Comparison of ENCODE assay signal across 10 cellular contexts in genomic region chr1:206769331-206769731, GRCh38. TPM values are rescaled to one million over a fixed set of nuclear protein-coding genes. Genes with fewer than 3 reads are reported as not detected.
DNase-seq lines count a peak whose midpoint lies in the region; ATAC-seq and TF ChIP-seq lines count a peak whose summit lies in the region.
"Had no signal": no experiment of that assay in that cellular context is flagged by ENCODE, and none has a peak within 500 bp of the region (broad histone marks: within the 10 kb centered on the region; RNA-seq: fewer than 3 reads in every experiment).

No MANE protein-coding gene starts in this region.

- TF ChIP-seq CTCF in Calu3 (IDR thresholded peaks at IDR 0.05; ENCODE audit: unreplicated experiment), result no peak
- no peak for TF ChIP-seq CTCF in thyroid gland (IDR thresholded peaks at IDR 0.05)

- peak; percentile 67 for ATAC-seq in HG03064 (IDR thresholded peaks at IDR 0.05; ENCODE audit: low read depth, unreplicated experiment)

- no peak overlapping the region for H3K4me3 Mint-ChIP-seq in Calu3 (ENCODE audit: low read depth, unreplicated experiment)

- whole genome bisulfite sequencing in thyroid gland, 2 donors, result 76 to 78% methylated on average over 6 of the region's 6 CpGs

- no peaks in the 10 kb centered on the region for H3K27me3 ChIP-seq in thyroid gland

- H3K27ac Mint-ChIP-seq in Calu3 (ENCODE audit: unreplicated experiment), result no peak overlapping the region

- BruUV-seq in Calu3 (replicated peaks; lab: Mats Ljungman, UMichigan), result no TSS peak

- H3K27me3 Mint-ChIP-seq in Calu3 (ENCODE audit: unreplicated experiment), result peaks cover 59% of the 10 kb centered on the region

- intact Hi-C loops in Calu3 (cut with micrococcal nuclease; ENCODE audit: unreplicated experiment), result no loop called here
- intact Hi-C loops in thyroid gland (cut with DNase I), result no loop called here

- CTCF ChIA-PET in Calu3 (lab: Charles Lee), result no interaction called here

- TF ChIP-seq POLR2A in thyroid gland (IDR thresholded peaks at IDR 0.05), result no peak

- peaks cover 9% of the 10 kb centered on the region for H3K4me1 Mint-ChIP-seq in Calu3 (ENCODE audit: low read depth, unreplicated experiment)

- H3K36me3 ChIP-seq in thyroid gland, result no peaks in the 10 kb centered on the region

- H3K27ac ChIP-seq in thyroid gland, result no peak overlapping the region

- no peak overlapping the region for H3K4me3 ChIP-seq in thyroid gland (replicated peaks in 1 of 3)

- DNase-seq in NCI-H2171 treated with DMSO at 0.1 percent for 48 hours (lab: John Stamatoyannopoulos, UW) (peak; percentile 8), NCI-H2171 (lab: John Stamatoyannopoulos, UW) (no peak), Calu3 (no peak), glomerular visceral epithelial cell (ENCODE audit: extremely low spot score) (no peak), thyroid gland (no peak)
- peak; percentile 76 to 80 for DNase-seq in activated T-cell treated with anti-CD3 and anti-CD28 coated beads, Interleukin-2, amount 50 U/mL, for 48 hours
- DNase-seq in stimulated activated naive CD4-positive, alpha-beta T cell treated with Interleukin-2 at 50 U/mL for 16 hours (lab: John Stamatoyannopoulos, UW), result peak; percentile 54

- H3K36me3 Mint-ChIP-seq in Calu3 (ENCODE audit: insufficient read depth, unreplicated experiment), result no peaks in the 10 kb centered on the region

- peaks cover 0 to 6% of the 10 kb centered on the region in 2 donors for H3K4me1 ChIP-seq in thyroid gland

- H3K9me3 ChIP-seq in thyroid gland, result no peaks in the 10 kb centered on the region

- no peaks in the 10 kb centered on the region for H3K9me3 Mint-ChIP-seq in Calu3 (ENCODE audit: low read depth, unreplicated experiment)

RNA-seq across cellular contexts. Expression of gene IL19, which starts 1.2 kb away (rescaled TPM):
- total RNA-seq in Calu3 (2022) (not detected in 2 replicates), thyroid gland (not detected)
- total RNA-seq: subcutaneous adipose tissue; T-helper 2 cell treated with Interferon-gamma antibody and Interleukin-4, amounts not matched to agents 100 ng/mL and 5 ng/mL, for 36 hours had no signal

RNA-seq across cellular contexts. Expression of gene IL10, which starts 3.0 kb away (rescaled TPM):
- total RNA-seq in Calu3 (2022) (not detected in 2 replicates), thyroid gland (1 to 10 TPM in 3 of 4 donors, under 1 TPM in 1; 0.34 to 2.3 (median 1.6) TPM)

Comparison
In these comparisons a context has a peak if more than half of its experiments do, and no peak if none do; other contexts are left out.
1. DNase-seq: peak in NCI-H2171 treated with DMSO at 0.1 percent for 48 hours (single experiment), activated T-cell treated with anti-CD3 and anti-CD28 coated beads, Interleukin-2, amount 50 U/mL, for 48 hours (2 of 2) and stimulated activated naive CD4-positive, alpha-beta T cell treated with Interleukin-2 at 50 U/mL for 16 hours (single experiment); none in NCI-H2171 (single experiment), Calu3 (single experiment), glomerular visceral epithelial cell (single experiment) and thyroid gland (0 of 2).